17 cellular contexts compared by ENCODE assay signal in genomic region chr3:195013411-195013810, GRCh38.
DNase-seq lines count a peak whose midpoint lies in the region; ATAC-seq and TF ChIP-seq lines count a peak whose summit lies in the region.
"Had no signal": no experiment of that assay in that cellular context is flagged by ENCODE, and none has a peak within 500 bp of the region (broad histone marks: within the 10 kb centered on the region; RNA-seq: fewer than 3 reads in every experiment).

No MANE protein-coding gene starts in this region.

- no peak overlapping the region for H3K9ac ChIP-seq in smooth muscle cell (ENCODE audit: low read depth)

- no peaks in the 10 kb centered on the region for H4K20me1 ChIP-seq in smooth muscle cell (ENCODE audit: low read depth)

- no peaks in the 10 kb centered on the region for H3K36me3 Mint-ChIP-seq in activated T-cell treated with anti-CD3 and anti-CD28 coated beads, Interleukin-2, amount 50 U/mL, for 4 hours (ENCODE audit: insufficient read depth)
- H3K36me3 Mint-ChIP-seq: CD14-positive monocyte; CD8-positive, alpha-beta T cell had no signal

- 86 to 92% methylated on average over 6 to 8 of the region's 8 CpGs for WGBS in mesodermal cell (ENCODE audit: insufficient coverage in 2 of 2), 2 experiments
- WGBS in smooth muscle cell (ENCODE audit: low lambda C conversion rate): 65% methylated on average over 8 of the region's 8 CpGs

- H3K79me2 ChIP-seq in smooth muscle cell (ENCODE audit: low read depth): no peaks in the 10 kb centered on the region

- H3K27ac ChIP-seq in coronary artery: no peak overlapping the region
- peak overlapping the region; percentile 41 for H3K27ac ChIP-seq in mesodermal cell (ENCODE audit: low read depth, low read length, severe bottlenecking)
- peak overlapping the region; percentile 45 for H3K27ac ChIP-seq in smooth muscle cell (ENCODE audit: low read depth)
- H3K27ac ChIP-seq: 22Rv1 had no signal

- no peak overlapping the region for H3K4me3 ChIP-seq in coronary artery
- no peak overlapping the region for H3K4me3 ChIP-seq in mesodermal cell (ENCODE audit: extremely low read depth, insufficient read depth, low read length, poor library complexity, severe bottlenecking)
- no peak overlapping the region for H3K4me3 ChIP-seq in smooth muscle cell
- H3K4me3 ChIP-seq: HAP-1 had no signal

- H3F3A ChIP-seq in smooth muscle cell (ENCODE audit: low read depth): peaks cover 5% of the 10 kb centered on the region

- H3K27me3 ChIP-seq in smooth muscle cell (ENCODE audit: low read depth): no peaks in the 10 kb centered on the region

- H3K4me1 ChIP-seq in mesodermal cell (ENCODE audit: control insufficient read depth, insufficient read depth, low read length, poor library complexity, severe bottlenecking) (peaks cover 18% of the 10 kb centered on the region), smooth muscle cell (ENCODE audit: low read depth) (no peaks in the 10 kb centered on the region)
- H3K4me1 ChIP-seq: HAP-1 had no signal

- no peaks in the 10 kb centered on the region for H3K9me3 Mint-ChIP-seq in activated T-cell treated with anti-CD3 and anti-CD28 coated beads, Interleukin-2, amount 50 U/mL, for 4 hours
- H3K9me3 Mint-ChIP-seq: CD8-positive, alpha-beta T cell had no signal

- peak overlapping the region; percentile 42 for H3K4me2 ChIP-seq in smooth muscle cell

- H2AFZ ChIP-seq in smooth muscle cell (ENCODE audit: low read depth): no peak overlapping the region

- H3K36me3 ChIP-seq in mesodermal cell (ENCODE audit: control insufficient read depth, insufficient read depth, low read length) (no peaks in the 10 kb centered on the region), smooth muscle cell (ENCODE audit: low read depth) (no peaks in the 10 kb centered on the region)
- H3K36me3 ChIP-seq: HAP-1 had no signal

- H3K27me3 Mint-ChIP-seq in activated T-cell treated with anti-CD3 and anti-CD28 coated beads, Interleukin-2, amount 50 U/mL, for 4 hours (ENCODE audit: low read depth): no peaks in the 10 kb centered on the region

- peaks cover 5% of the 10 kb centered on the region for H3K4me1 Mint-ChIP-seq in activated T-cell treated with anti-CD3 and anti-CD28 coated beads, Interleukin-2, amount 50 U/mL, for 4 hours (ENCODE audit: low read depth)

- DNase-seq in activated CD4-positive, CD25-positive, alpha-beta regulatory T cell treated with anti-CD3 and anti-CD28 coated beads, Interleukin-2, amount 50 U/mL, for 72 hours: peak; percentile 17
- no peak for DNase-seq in activated CD4-positive, CD25-positive, alpha-beta regulatory T cell (lab: John Stamatoyannopoulos, UW)
- peak; percentile 41 for DNase-seq in coronary artery (ENCODE audit: low spot score)
- no peak for DNase-seq in smooth muscle cell (lab: John Stamatoyannopoulos, UW; ENCODE audit: unreplicated experiment)
- DNase-seq in HUDEP-2 (lab: John Stamatoyannopoulos, UW; ENCODE audit: unreplicated experiment in 76 of 76): no peak
- DNase-seq in activated T-cell treated with anti-CD3 and anti-CD28 coated beads, Interleukin-2, amount 50 U/mL, for 4 hours: no peak
- DNase-seq: CD8-positive, alpha-beta T cell; COR-L47; DMS153; DMS79 treated with DMSO at 0.1 percent for 48 hours; EL; GOT3 had no signal

- TF ChIP-seq CTCF in coronary artery (IDR thresholded peaks at IDR 0.05) (no peak), smooth muscle cell (IDR thresholded peaks at IDR 0.05; ENCODE audit: borderline replicate concordance, insufficient read depth, poor library complexity, severe bottlenecking) (no peak)

- no peak for ATAC-seq in HG02678 (IDR thresholded peaks at IDR 0.05; ENCODE audit: unreplicated experiment)
- no peak for ATAC-seq in activated T-cell treated with anti-CD3 and anti-CD28 coated beads, Interleukin-2, amount 50 U/mL, for 4 hours
- ATAC-seq: CD8-positive, alpha-beta T cell had no signal

- H3K4me3 Mint-ChIP-seq in activated T-cell treated with anti-CD3 and anti-CD28 coated beads, Interleukin-2, amount 50 U/mL, for 4 hours: no peak overlapping the region
- H3K4me3 Mint-ChIP-seq: CD14-positive monocyte; CD8-positive, alpha-beta T cell had no signal

- H3K9me3 ChIP-seq in mesodermal cell (ENCODE audit: control insufficient read depth, low read length): peaks cover 17% of the 10 kb centered on the region
- no peaks in the 10 kb centered on the region for H3K9me3 ChIP-seq in smooth muscle cell (replicated peaks; ENCODE audit: low read depth)
- H3K9me3 ChIP-seq: HAP-1 had no signal

Comparison
In these comparisons a context has a peak if more than half of its experiments do, and no peak if none do; other contexts are left out.
1. DNase-seq: peak in activated CD4-positive, CD25-positive, alpha-beta regulatory T cell treated with anti-CD3 and anti-CD28 coated beads, Interleukin-2, amount 50 U/mL, for 72 hours (single experiment) and coronary artery (single experiment); none in activated CD4-positive, CD25-positive, alpha-beta regulatory T cell (0 of 4), smooth muscle cell (single experiment), HUDEP-2 (0 of 76) and activated T-cell treated with anti-CD3 and anti-CD28 coated beads, Interleukin-2, amount 50 U/mL, for 4 hours (single experiment).
2. H3K27ac ChIP-seq: peak in mesodermal cell (single experiment) and smooth muscle cell (single experiment); none in coronary artery (0 of 2).